Comparison of ENCODE assay signal across 1 cellular context in the genomic region with DNA sequence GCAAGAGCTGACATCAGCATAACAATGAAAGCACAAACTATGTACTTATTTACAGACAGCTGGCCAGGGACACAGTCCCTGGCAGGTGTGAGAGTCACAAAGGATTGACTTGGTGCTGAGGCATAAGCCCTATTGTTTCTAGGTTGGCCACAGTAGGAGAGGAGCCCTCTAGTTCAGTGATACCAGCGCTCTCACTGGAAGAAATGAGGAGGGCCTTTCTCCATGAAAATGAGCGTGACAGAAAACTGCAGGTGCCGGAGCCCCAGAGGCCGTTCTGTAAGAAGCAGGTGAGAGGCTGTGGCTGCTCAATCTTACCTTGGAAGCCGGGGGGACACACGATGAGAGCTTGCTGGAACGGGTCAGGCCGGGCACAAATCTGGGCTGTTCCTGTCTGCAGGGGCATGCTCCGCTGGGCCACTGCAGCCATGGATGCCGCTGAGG.
A peak's percentile ranks its signal among the peaks of the same experiment; 100 is the strongest.
TF ChIP-seq lines count a peak whose summit lies in the region.

No MANE protein-coding gene starts in this region.

TF ChIP-seq in H1, 55 proteins besides CTCF, POLR2A, EP300 and RAD21:
- TF ChIP-seq CTBP2 (IDR thresholded peaks at IDR 0.05; ENCODE audit: borderline replicate concordance, insufficient read depth, insufficient read length, low read length): no peak
- TF ChIP-seq TBP (IDR thresholded peaks at IDR 0.05; ENCODE audit: low read depth, low read length): peak; percentile 67
- TF ChIP-seq RXRA (IDR thresholded peaks at IDR 0.05; ENCODE audit: insufficient read depth, low read depth, low read length): no peak
- TF ChIP-seq TCF12 (IDR thresholded peaks at IDR 0.05; ENCODE audit: low read depth, low read length): peak; percentile 82; the same call in 1 of the 2 replicates
- no peak for TF ChIP-seq NANOG (IDR thresholded peaks at IDR 0.05; ENCODE audit: insufficient read depth, low read depth, low read length, poor library complexity, severe bottlenecking)
- TF ChIP-seq, protein P1, sequence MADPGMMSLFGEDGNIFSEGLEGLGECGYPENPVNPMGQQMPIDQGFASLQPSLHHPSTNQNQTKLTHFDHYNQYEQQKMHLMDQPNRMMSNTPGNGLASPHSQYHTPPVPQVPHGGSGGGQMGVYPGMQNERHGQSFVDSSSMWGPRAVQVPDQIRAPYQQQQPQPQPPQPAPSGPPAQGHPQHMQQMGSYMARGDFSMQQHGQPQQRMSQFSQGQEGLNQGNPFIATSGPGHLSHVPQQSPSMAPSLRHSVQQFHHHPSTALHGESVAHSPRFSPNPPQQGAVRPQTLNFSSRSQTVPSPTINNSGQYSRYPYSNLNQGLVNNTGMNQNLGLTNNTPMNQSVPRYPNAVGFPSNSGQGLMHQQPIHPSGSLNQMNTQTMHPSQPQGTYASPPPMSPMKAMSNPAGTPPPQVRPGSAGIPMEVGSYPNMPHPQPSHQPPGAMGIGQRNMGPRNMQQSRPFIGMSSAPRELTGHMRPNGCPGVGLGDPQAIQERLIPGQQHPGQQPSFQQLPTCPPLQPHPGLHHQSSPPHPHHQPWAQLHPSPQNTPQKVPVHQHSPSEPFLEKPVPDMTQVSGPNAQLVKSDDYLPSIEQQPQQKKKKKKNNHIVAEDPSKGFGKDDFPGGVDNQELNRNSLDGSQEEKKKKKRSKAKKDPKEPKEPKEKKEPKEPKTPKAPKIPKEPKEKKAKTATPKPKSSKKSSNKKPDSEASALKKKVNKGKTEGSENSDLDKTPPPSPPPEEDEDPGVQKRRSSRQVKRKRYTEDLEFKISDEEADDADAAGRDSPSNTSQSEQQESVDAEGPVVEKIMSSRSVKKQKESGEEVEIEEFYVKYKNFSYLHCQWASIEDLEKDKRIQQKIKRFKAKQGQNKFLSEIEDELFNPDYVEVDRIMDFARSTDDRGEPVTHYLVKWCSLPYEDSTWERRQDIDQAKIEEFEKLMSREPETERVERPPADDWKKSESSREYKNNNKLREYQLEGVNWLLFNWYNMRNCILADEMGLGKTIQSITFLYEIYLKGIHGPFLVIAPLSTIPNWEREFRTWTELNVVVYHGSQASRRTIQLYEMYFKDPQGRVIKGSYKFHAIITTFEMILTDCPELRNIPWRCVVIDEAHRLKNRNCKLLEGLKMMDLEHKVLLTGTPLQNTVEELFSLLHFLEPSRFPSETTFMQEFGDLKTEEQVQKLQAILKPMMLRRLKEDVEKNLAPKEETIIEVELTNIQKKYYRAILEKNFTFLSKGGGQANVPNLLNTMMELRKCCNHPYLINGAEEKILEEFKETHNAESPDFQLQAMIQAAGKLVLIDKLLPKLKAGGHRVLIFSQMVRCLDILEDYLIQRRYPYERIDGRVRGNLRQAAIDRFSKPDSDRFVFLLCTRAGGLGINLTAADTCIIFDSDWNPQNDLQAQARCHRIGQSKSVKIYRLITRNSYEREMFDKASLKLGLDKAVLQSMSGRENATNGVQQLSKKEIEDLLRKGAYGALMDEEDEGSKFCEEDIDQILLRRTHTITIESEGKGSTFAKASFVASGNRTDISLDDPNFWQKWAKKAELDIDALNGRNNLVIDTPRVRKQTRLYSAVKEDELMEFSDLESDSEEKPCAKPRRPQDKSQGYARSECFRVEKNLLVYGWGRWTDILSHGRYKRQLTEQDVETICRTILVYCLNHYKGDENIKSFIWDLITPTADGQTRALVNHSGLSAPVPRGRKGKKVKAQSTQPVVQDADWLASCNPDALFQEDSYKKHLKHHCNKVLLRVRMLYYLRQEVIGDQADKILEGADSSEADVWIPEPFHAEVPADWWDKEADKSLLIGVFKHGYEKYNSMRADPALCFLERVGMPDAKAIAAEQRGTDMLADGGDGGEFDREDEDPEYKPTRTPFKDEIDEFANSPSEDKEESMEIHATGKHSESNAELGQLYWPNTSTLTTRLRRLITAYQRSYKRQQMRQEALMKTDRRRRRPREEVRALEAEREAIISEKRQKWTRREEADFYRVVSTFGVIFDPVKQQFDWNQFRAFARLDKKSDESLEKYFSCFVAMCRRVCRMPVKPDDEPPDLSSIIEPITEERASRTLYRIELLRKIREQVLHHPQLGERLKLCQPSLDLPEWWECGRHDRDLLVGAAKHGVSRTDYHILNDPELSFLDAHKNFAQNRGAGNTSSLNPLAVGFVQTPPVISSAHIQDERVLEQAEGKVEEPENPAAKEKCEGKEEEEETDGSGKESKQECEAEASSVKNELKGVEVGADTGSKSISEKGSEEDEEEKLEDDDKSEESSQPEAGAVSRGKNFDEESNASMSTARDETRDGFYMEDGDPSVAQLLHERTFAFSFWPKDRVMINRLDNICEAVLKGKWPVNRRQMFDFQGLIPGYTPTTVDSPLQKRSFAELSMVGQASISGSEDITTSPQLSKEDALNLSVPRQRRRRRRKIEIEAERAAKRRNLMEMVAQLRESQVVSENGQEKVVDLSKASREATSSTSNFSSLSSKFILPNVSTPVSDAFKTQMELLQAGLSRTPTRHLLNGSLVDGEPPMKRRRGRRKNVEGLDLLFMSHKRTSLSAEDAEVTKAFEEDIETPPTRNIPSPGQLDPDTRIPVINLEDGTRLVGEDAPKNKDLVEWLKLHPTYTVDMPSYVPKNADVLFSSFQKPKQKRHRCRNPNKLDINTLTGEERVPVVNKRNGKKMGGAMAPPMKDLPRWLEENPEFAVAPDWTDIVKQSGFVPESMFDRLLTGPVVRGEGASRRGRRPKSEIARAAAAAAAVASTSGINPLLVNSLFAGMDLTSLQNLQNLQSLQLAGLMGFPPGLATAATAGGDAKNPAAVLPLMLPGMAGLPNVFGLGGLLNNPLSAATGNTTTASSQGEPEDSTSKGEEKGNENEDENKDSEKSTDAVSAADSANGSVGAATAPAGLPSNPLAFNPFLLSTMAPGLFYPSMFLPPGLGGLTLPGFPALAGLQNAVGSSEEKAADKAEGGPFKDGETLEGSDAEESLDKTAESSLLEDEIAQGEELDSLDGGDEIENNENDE (IDR thresholded peaks at IDR 0.05; ENCODE audit: insufficient replicate concordance, low read length): no peak
- no peak for TF ChIP-seq PHF8 (conservative IDR thresholded peaks at IDR 0.05; ENCODE audit: low read depth, low read length)
- no peak for TF ChIP-seq SAP30 (IDR thresholded peaks at IDR 0.05; ENCODE audit: insufficient read depth, insufficient replicate concordance, low read length)
- TF ChIP-seq KDM1A (IDR thresholded peaks at IDR 0.05; ENCODE audit: borderline replicate concordance, low read length): no peak
- TF ChIP-seq RBBP5 (IDR thresholded peaks at IDR 0.05; ENCODE audit: borderline replicate concordance, low read depth, low read length): no peak
- TF ChIP-seq CREB1 (IDR thresholded peaks at IDR 0.05): no peak
